Comparison of ENCODE assay signal across 23 cellular contexts in genomic region chr5:153660919-153661318, GRCh38.
DNase-seq lines count a peak whose midpoint lies in the region; TF ChIP-seq lines count a peak whose summit lies in the region.
"Had no signal": no experiment of that assay in that cellular context is flagged by ENCODE, and none has a peak within 500 bp of the region (broad histone marks: within the 10 kb centered on the region; RNA-seq: fewer than 3 reads in every experiment).

No MANE protein-coding gene starts in this region.

- H3K9me2 ChIP-seq in OCI-LY7 (ENCODE audit: insufficient read depth, low read length): no peaks in the 10 kb centered on the region

- no peak overlapping the region for H3K4me3 ChIP-seq in breast epithelium
- H3K4me3 ChIP-seq in OCI-LY7 (ENCODE audit: low read depth, low read length, poor library complexity, severe bottlenecking): no peak overlapping the region
- H3K4me3 ChIP-seq: MG63, ovary, thoracic aorta had no signal

- TF ChIP-seq CTCF in nephron progenitor cell (IDR thresholded peaks at IDR 0.05) (no peak), breast epithelium (IDR thresholded peaks at IDR 0.05) (no peak), OCI-LY7 (conservative IDR thresholded peaks at IDR 0.05; ENCODE audit: low read length) (no peak)

- no peak overlapping the region for H2AFZ ChIP-seq in OCI-LY7 (ENCODE audit: low read length)

- DNase-seq in ELF-1 (ENCODE audit: low read depth, low spot score) (peak; percentile 34), NCI-H446 (lab: John Stamatoyannopoulos, UW) (peak; percentile 19 to 79), ecto neural progenitor cell (ENCODE audit: low spot score) (peak; percentile 54), nephron progenitor cell (peak; percentile 22), breast epithelium (ENCODE audit: low spot score in 2 of 2) (no peak), NCI-H2107 (lab: John Stamatoyannopoulos, UW) (no peak), OCI-LY7 (ENCODE audit: low spot score) (no peak)
- DNase-seq: activated naive CD4-positive, alpha-beta T cell treated with anti-CD3 and anti-CD28 coated beads, Interleukin-2, amount 50 U/mL, for 16 hours; dermis blood vessel endothelial cell; head of caudate nucleus; left ventricle myocardium superior; MG63; natural killer cell; NCI-H1417 treated with DMSO at 0.1 percent for 48 hours; NCI-H774; OCI-M1; ovary; stimulated activated CD4-positive, alpha-beta T cell treated with anti-CD3 and anti-CD28 coated beads, Interleukin-4, amount 100 ng/mL, for 4 hours; stimulated activated naive CD4-positive, alpha-beta T cell had no signal

- no peak for TF ChIP-seq POLR2A in breast epithelium (IDR thresholded peaks at IDR 0.05)

- H3K4me1 Mint-ChIP-seq in nephron progenitor cell: peaks cover 42% of the 10 kb centered on the region
- H3K4me1 Mint-ChIP-seq: natural killer cell had no signal

- no peaks in the 10 kb centered on the region for H3K27me3 Mint-ChIP-seq in nephron progenitor cell (ENCODE audit: low read depth, poor library complexity)

- intact Hi-C loops in breast epithelium (cut with DNase I; ENCODE audit: low total_unique reads): no loop called here
- intact Hi-C loops in OCI-LY7 (cut with micrococcal nuclease; ENCODE audit: unreplicated experiment): no loop called here

- no TSS peak for BruUV-seq in OCI-LY7 (replicated peaks; lab: Mats Ljungman, UMichigan)

- no peaks in the 10 kb centered on the region for H3K79me2 ChIP-seq in OCI-LY7 (ENCODE audit: insufficient read depth, low read depth, low read length)

- H3K4me3 Mint-ChIP-seq in nephron progenitor cell: no peak overlapping the region
- H3K4me3 Mint-ChIP-seq: activated T-helper 1 cell treated with anti-CD3 and anti-CD28 coated beads, Interleukin-12 subunit alpha, Interleukin-12 subunit beta, Interleukin-2, Interleukin-4 antibody, amounts not matched to agents 30 ng/mL and 10 ng/mL and 1 ng/mL, durations not matched to agents 14 hours and 24 hours and 36 hours; natural killer cell; T-helper 2 cell treated with Interferon-gamma antibody and Interleukin-4, amounts not matched to agents 5 μg/mL and 100 μg/mL, for 36 hours had no signal

- H3K4me2 ChIP-seq in OCI-LY7 (ENCODE audit: low read length): no peak overlapping the region

- H3K27ac ChIP-seq in breast epithelium (no peak overlapping the region), OCI-LY7 (ENCODE audit: low read depth, low read length, poor library complexity, severe bottlenecking) (no peak overlapping the region)
- H3K27ac ChIP-seq: ovary, thoracic aorta, VCaP had no signal

- no peaks in the 10 kb centered on the region for H3K36me3 Mint-ChIP-seq in nephron progenitor cell (ENCODE audit: low read depth)
- H3K36me3 Mint-ChIP-seq: natural killer cell had no signal

- no peaks in the 10 kb centered on the region for H3K27me3 ChIP-seq in breast epithelium
- H3K27me3 ChIP-seq: MG63, ovary had no signal

- H3K36me3 ChIP-seq in breast epithelium: no peaks in the 10 kb centered on the region
- H3K36me3 ChIP-seq in OCI-LY7 (ENCODE audit: insufficient read depth, low read length): no peaks in the 10 kb centered on the region
- H3K36me3 ChIP-seq: MG63, ovary, thoracic aorta had no signal

- H3K9me3 Mint-ChIP-seq in nephron progenitor cell: no peaks in the 10 kb centered on the region
- H3K9me3 Mint-ChIP-seq: activated T-helper 1 cell treated with anti-CD3 and anti-CD28 coated beads, Interleukin-12 subunit alpha, Interleukin-12 subunit beta, Interleukin-2, Interleukin-4 antibody, amounts not matched to agents 30 ng/mL and 10 ng/mL and 1 ng/mL, durations not matched to agents 14 hours and 24 hours and 36 hours; natural killer cell; T-helper 2 cell treated with Interferon-gamma antibody and Interleukin-4, amounts not matched to agents 5 μg/mL and 100 μg/mL, for 36 hours had no signal

- H3K9me3 ChIP-seq in breast epithelium: no peaks in the 10 kb centered on the region
- H3K9me3 ChIP-seq in OCI-LY7 (ENCODE audit: low read length): no peaks in the 10 kb centered on the region
- H3K9me3 ChIP-seq: MG63, ovary, thoracic aorta had no signal

- no peaks in the 10 kb centered on the region for H3K4me1 ChIP-seq in breast epithelium
- H3K4me1 ChIP-seq in OCI-LY7 (ENCODE audit: insufficient read depth, low read length, poor library complexity, severe bottlenecking): peaks cover 7% of the 10 kb centered on the region

- CTCF ChIA-PET in OCI-LY7 (lab: Charles Lee; ENCODE audit: unreplicated experiment): no interaction called here

- H4K20me1 ChIP-seq in OCI-LY7 (ENCODE audit: insufficient read depth, low read length): no peaks in the 10 kb centered on the region

- POLR2A ChIA-PET in OCI-LY7 (lab: Charles Lee): interaction anchor here (0.7 to 1.9 kb wide), 4 partner anchors 10 to 1321 kb away, joined by 3 to 4 read pairs (median 3); no protein-coding TSS in a partner anchor

- H3K27ac Mint-ChIP-seq in nephron progenitor cell: no peak overlapping the region
- H3K27ac Mint-ChIP-seq: activated T-helper 1 cell treated with anti-CD3 and anti-CD28 coated beads, Interleukin-12 subunit alpha, Interleukin-12 subunit beta, Interleukin-2, Interleukin-4 antibody, amounts not matched to agents 30 ng/mL and 10 ng/mL and 1 ng/mL, durations not matched to agents 14 hours and 24 hours and 36 hours; natural killer cell; T-helper 2 cell treated with Interferon-gamma antibody and Interleukin-4, amounts not matched to agents 5 μg/mL and 100 μg/mL, for 36 hours had no signal

Comparison
In these comparisons a context has a peak if more than half of its experiments do, and no peak if none do; other contexts are left out.
1. DNase-seq: peak in ELF-1 (single experiment), NCI-H446 (2 of 2), ecto neural progenitor cell (single experiment) and nephron progenitor cell (single experiment); none in breast epithelium (0 of 2), NCI-H2107 (single experiment) and OCI-LY7 (single experiment).